Comparison of ENCODE assay signal across 9 cellular contexts in the genomic region with DNA sequence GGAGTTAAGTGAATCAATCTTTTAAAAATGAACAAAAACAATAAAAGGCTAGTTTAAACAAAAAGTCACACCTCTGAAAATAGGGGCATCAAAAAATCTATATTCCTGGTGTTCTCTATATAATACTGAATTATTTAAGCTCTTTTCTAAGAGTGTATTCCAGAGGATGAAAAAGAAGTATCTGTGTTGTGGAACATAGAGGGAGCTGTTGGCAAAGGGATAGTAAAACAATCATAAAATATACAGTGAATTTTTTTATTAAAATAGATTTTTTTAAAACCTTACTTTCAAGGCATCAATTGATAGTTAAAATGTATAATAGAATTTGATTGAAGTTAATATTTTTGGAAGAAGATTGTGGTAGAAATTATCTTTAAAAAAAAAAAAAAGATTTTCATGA.
DNase-seq lines count a peak whose midpoint lies in the region; ATAC-seq and TF ChIP-seq lines count a peak whose summit lies in the region.
"Had no signal": no experiment of that assay in that cellular context is flagged by ENCODE, and none has a peak within 500 bp of the region (broad histone marks: within the 10 kb centered on the region; RNA-seq: fewer than 3 reads in every experiment).

No MANE protein-coding gene starts in this region.

- no peak for ATAC-seq in HG03439 (IDR thresholded peaks at IDR 0.05; ENCODE audit: unreplicated experiment)

- CTCF ChIA-PET in RWPE1 (lab: Yijun Ruan, JAX), result interaction anchor here (0.7 to 1.4 kb wide), 4 partner anchors 15 to 1068 kb away, joined by 3 to 5 read pairs (median 4); no protein-coding TSS in a partner anchor

- POLR2A ChIA-PET in RWPE1 (lab: Yijun Ruan, JAX; ENCODE audit: low non-redundant PET), result interaction anchor here (0.5 kb wide), 1 partner anchor 1092 kb away, joined by 3 read pairs; no protein-coding TSS in a partner anchor

- intact Hi-C loops in lower leg skin (cut with DNase I; ENCODE audit: low total_unique reads), result no loop called here

- DNase-seq in GM10266 (ENCODE audit: extremely low spot score) (no peak), RWPE1 (ENCODE audit: low spot score) (no peak), fibroblast of villous mesenchyme (ENCODE audit: low read depth) (peak; percentile 39), retina (peak; percentile 19), lower leg skin (ENCODE audit: low spot score in 2 of 2) (no peak), anterior cingulate cortex (lab: John Stamatoyannopoulos, UW) (no peak)
- DNase-seq: midbrain, testis had no signal

- H3K27ac ChIP-seq in RWPE1, result no peak overlapping the region
- H3K27ac ChIP-seq: testis had no signal

- no peak for TF ChIP-seq POLR2A in lower leg skin (IDR thresholded peaks at IDR 0.05)

- TF ChIP-seq CTCF in GM10266 (IDR thresholded peaks at IDR 0.05; ENCODE audit: control insufficient read depth, insufficient read depth, low read depth, missing control alignments) (peak; percentile 29), RWPE1 (conservative IDR thresholded peaks at IDR 0.05; ENCODE audit: low read depth) (peak; percentile 47), fibroblast of villous mesenchyme (IDR thresholded peaks at IDR 0.05; ENCODE audit: insufficient read depth, low read depth, low read length) (peak; percentile 49), lower leg skin (IDR thresholded peaks at IDR 0.05) (no peak)

- H3K4me3 ChIP-seq in fibroblast of villous mesenchyme (ENCODE audit: low read depth, low read length), result no peak overlapping the region
- H3K4me3 ChIP-seq in lower leg skin (ENCODE audit: low read depth, poor library complexity, severe bottlenecking), result no peak overlapping the region
- H3K4me3 ChIP-seq: testis had no signal

Comparison
In these comparisons a context has a peak if more than half of its experiments do, and no peak if none do; other contexts are left out.
1. DNase-seq: peak in fibroblast of villous mesenchyme (single experiment) and retina (single experiment); none in GM10266 (single experiment), RWPE1 (single experiment), lower leg skin (0 of 2) and anterior cingulate cortex (0 of 58).
2. CTCF ChIP-seq: peak in GM10266 (single experiment), RWPE1 (single experiment) and fibroblast of villous mesenchyme (single experiment); none in lower leg skin (0 of 3).